15 cellular contexts compared by ENCODE assay signal in the genomic region with DNA sequence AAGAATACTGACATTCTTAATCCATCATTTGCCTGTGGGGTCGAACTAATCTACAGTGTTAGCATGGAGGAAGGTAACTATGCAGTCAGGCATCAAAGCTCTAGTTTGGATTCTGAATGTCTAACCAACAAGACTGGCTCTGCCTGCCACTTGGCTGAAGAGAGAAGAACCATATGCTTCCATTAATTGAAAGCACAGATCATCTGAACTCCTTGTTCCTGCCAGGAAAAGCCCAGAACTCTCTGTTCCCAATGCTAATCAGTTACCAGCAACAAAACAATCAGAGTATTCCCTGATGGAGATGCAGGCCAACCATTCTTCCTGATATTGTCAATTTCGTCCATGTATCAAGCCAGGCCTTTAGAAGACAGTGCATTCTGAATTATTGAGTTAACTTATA.
DNase-seq lines count a peak whose midpoint lies in the region; TF ChIP-seq lines count a peak whose summit lies in the region.
"Had no signal": no experiment of that assay in that cellular context is flagged by ENCODE, and none has a peak within 500 bp of the region (broad histone marks: within the 10 kb centered on the region; RNA-seq: fewer than 3 reads in every experiment).

No MANE protein-coding gene starts in this region.

- H3K4me1 ChIP-seq in thyroid gland: no peaks in the 10 kb centered on the region

- no peaks in the 10 kb centered on the region for H3K9me3 ChIP-seq in thyroid gland

- WGBS in thyroid gland, 2 donors: 55 to 76% methylated on average over 2 of the region's 2 CpGs

- no peak overlapping the region for H3K4me3 ChIP-seq in thyroid gland (replicated peaks in 1 of 3)

- no peak for TF ChIP-seq CTCF in thyroid gland (IDR thresholded peaks at IDR 0.05)

- no peak for TF ChIP-seq POLR2A in thyroid gland (IDR thresholded peaks at IDR 0.05)

- peak overlapping the region; percentile 90 for H3K27ac ChIP-seq in layer of hippocampus (ENCODE audit: low read depth, low read length)
- H3K27ac ChIP-seq in thyroid gland: peak overlapping the region; percentile 17 to 52 (median 33)
- H3K27ac ChIP-seq: KMS-11 had no signal

- DNase-seq in amniotic epithelial cell (ENCODE audit: low read depth) (peak; percentile 26), fibroblast of gingiva (ENCODE audit: low read depth) (peak; percentile 78), thyroid gland (no peak), NCI-H1694 treated with DMSO at 0.1 percent for 48 hours (lab: John Stamatoyannopoulos, UW) (no peak), GDM1 (lab: John Stamatoyannopoulos, UW) (no peak)
- DNase-seq in stimulated activated CD4-positive, alpha-beta T cell treated with anti-CD3 and anti-CD28 coated beads, Interleukin-4, amount 100 ng/mL, for 4 hours: no peak
- DNase-seq: activated CD4-positive, alpha-beta T cell treated with anti-CD3 and anti-CD28 coated beads for 1 hour; activated gamma-delta T cell; DMS79; GOT3; kidney; NCI-H146; stimulated activated naive CD8-positive, alpha-beta T cell treated with anti-CD3 and anti-CD28 coated beads, Interleukin-15, Interleukin-2, amounts not matched to agents 100 U/mL and 50 U/mL, for 24 hours had no signal

- H3K36me3 ChIP-seq in thyroid gland: no peaks in the 10 kb centered on the region

- H3K27me3 ChIP-seq in layer of hippocampus (ENCODE audit: control insufficient read depth, insufficient read depth, low read length): no peaks in the 10 kb centered on the region
- no peaks in the 10 kb centered on the region for H3K27me3 ChIP-seq in thyroid gland

- intact Hi-C loops in thyroid gland (cut with DNase I): no loop called here

Comparison
In these comparisons a context has a peak if more than half of its experiments do, and no peak if none do; other contexts are left out.
1. DNase-seq: peak in amniotic epithelial cell (single experiment) and fibroblast of gingiva (single experiment); none in thyroid gland (0 of 2), NCI-H1694 treated with DMSO at 0.1 percent for 48 hours (single experiment), GDM1 (single experiment) and stimulated activated CD4-positive, alpha-beta T cell treated with anti-CD3 and anti-CD28 coated beads, Interleukin-4, amount 100 ng/mL, for 4 hours (0 of 2).